Comparison of ENCODE assay signal across 18 cellular contexts in the genomic region with DNA sequence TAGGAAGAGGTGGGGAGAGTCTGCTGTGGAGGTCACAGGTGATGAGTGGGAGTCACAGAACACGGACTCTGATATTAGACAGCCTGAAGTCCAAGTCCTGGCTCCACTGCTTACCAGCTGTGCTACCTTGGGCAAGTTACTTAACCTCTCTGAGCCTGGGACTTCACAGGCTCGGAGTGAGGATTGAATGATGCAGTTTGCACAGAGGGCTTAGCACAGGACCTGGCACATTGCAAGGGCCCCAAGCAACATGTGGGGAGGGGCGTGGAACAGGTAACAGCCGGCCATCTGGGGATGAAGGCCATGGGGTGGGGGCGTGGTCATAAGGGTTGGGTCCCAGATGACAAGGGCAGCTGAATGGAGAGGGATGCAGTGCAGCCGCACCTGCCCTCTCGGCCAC. TPM values are rescaled to one million over a fixed set of nuclear protein-coding genes. Genes with fewer than 3 reads are reported as not detected.
DNase-seq lines count a peak whose midpoint lies in the region; ATAC-seq, FAIRE-seq and TF ChIP-seq lines count a peak whose summit lies in the region.
"Had no signal": no experiment of that assay in that cellular context is flagged by ENCODE, and none has a peak within 500 bp of the region (broad histone marks: within the 10 kb centered on the region; RNA-seq: fewer than 3 reads in every experiment).

No MANE protein-coding gene starts in this region.

- intact Hi-C loops in HepG2 (cut with micrococcal nuclease; ENCODE audit: unreplicated experiment) (no loop called here), posterior vena cava (cut with DNase I) (no loop called here)

- no peak overlapping the region for H3K4me3 ChIP-seq in BLaER1
- H3K4me3 ChIP-seq in adipocyte (ENCODE audit: low read length): peak overlapping the region; percentile 8
- no peak overlapping the region for H3K4me3 ChIP-seq in HepG2 (replicated peaks in 1 of 3; ENCODE audit: insufficient read depth in 1 of 3, low read depth in 2 of 3, low read length in 3 of 3)

- peaks cover 70% of the 10 kb centered on the region for H3K4me1 ChIP-seq in BLaER1
- peaks cover 6% of the 10 kb centered on the region for H3K4me1 ChIP-seq in adipocyte (ENCODE audit: control insufficient read depth, insufficient read depth, low read length)
- peaks cover 100% of the 10 kb centered on the region for H3K4me1 ChIP-seq in HepG2 (ENCODE audit: insufficient read depth, low read length)

- no peak for FAIRE-seq in HepG2 (lab: Jason Lieb, UNC)
- FAIRE-seq: G401.6, GM12891, GM19239, H54 had no signal

- 92% methylated on average over 7 of the region's 7 CpGs for WGBS in HepG2 (ENCODE audit: low lambda C conversion rate)

- H3K79me2 ChIP-seq in HepG2 (ENCODE audit: insufficient read depth, low read length): no peaks in the 10 kb centered on the region

- in situ Hi-C loops in HepG2 (cut with HindIII; ENCODE audit: extremely low pct_ligation_motif_present, low pct_unique_long_range_greater_than_20kb): no loop called here

- peak overlapping the region; percentile 79 for H3K9ac ChIP-seq in BLaER1
- no peak overlapping the region for H3K9ac ChIP-seq in adipocyte (ENCODE audit: low read length)
- H3K9ac ChIP-seq in HepG2 (ENCODE audit: insufficient read depth, low read depth, low read length): no peak overlapping the region

- H3K36me3 ChIP-seq in BLaER1: no peaks in the 10 kb centered on the region
- H3K36me3 ChIP-seq in adipocyte (ENCODE audit: control insufficient read depth, insufficient read depth, low read length, severe bottlenecking): peaks cover 3% of the 10 kb centered on the region
- H3K36me3 ChIP-seq in HepG2 (replicated peaks in 1 of 2; ENCODE audit: control insufficient read depth in 1 of 2, insufficient read depth in 2 of 2, low read length in 2 of 2): no peaks in the 10 kb centered on the region

- no peaks in the 10 kb centered on the region for H4K20me1 ChIP-seq in BLaER1
- H4K20me1 ChIP-seq in HepG2 (ENCODE audit: insufficient read depth, low read length): no peaks in the 10 kb centered on the region

- no peak overlapping the region for H2AFZ ChIP-seq in HepG2 (ENCODE audit: low read length)

- ATAC-seq in HepG2: no peak
- no peak for ATAC-seq in HG03045 (IDR thresholded peaks at IDR 0.05; ENCODE audit: unreplicated experiment)

- POLR2A ChIA-PET in HepG2 (lab: Yijun Ruan, JAX): interaction anchor here (0.7 to 4.4 kb wide), 2 partner anchors 9 to 20 kb away, joined by 3 to 21 read pairs; partner anchors contain the start of gene NEK4

- TF ChIP-seq RAD21 in HepG2 (CRISPR knock-in tag; IDR thresholded peaks at IDR 0.05): no peak

- no peak for TF ChIP-seq EP300 in HepG2 (IDR thresholded peaks at IDR 0.05; ENCODE audit: low read depth in 2 of 2, low read length in 2 of 2)
- no peak for TF ChIP-seq EP300 in HepG2 (CRISPR knock-in tag; IDR thresholded peaks at IDR 0.05; ENCODE audit: borderline replicate concordance)

- no TSS peak for BruUV-seq in HepG2 (replicated peaks; lab: Mats Ljungman, UMichigan)

- no peaks in the 10 kb centered on the region for H3K27me3 ChIP-seq in BLaER1
- peaks cover 2% of the 10 kb centered on the region for H3K27me3 ChIP-seq in adipocyte (replicated peaks; ENCODE audit: control insufficient read depth, insufficient read depth, low read length)
- no peaks in the 10 kb centered on the region for H3K27me3 ChIP-seq in HepG2 (ENCODE audit: control insufficient read depth in 1 of 2, insufficient read depth in 2 of 2, low read length in 2 of 2)

- H3K27ac ChIP-seq in BLaER1 (peak overlapping the region; percentile 93), HepG2 (ENCODE audit: extremely low read length, insufficient read depth, low read length) (no peak overlapping the region)
- H3K27ac ChIP-seq: C4-2B had no signal

- peak overlapping the region; percentile 90 for H3K4me2 ChIP-seq in BLaER1
- no peak overlapping the region for H3K4me2 ChIP-seq in HepG2 (ENCODE audit: low read depth, low read length)

- no peak for TF ChIP-seq POLR2A in HepG2 (IDR thresholded peaks at IDR 0.05; ENCODE audit: insufficient read depth in 1 of 2, low read depth in 2 of 2, low read length in 2 of 2)

- H3K9me3 ChIP-seq in BLaER1: no peaks in the 10 kb centered on the region
- H3K9me3 ChIP-seq in adipocyte (ENCODE audit: control insufficient read depth, low read length): no peaks in the 10 kb centered on the region
- no peaks in the 10 kb centered on the region for H3K9me3 ChIP-seq in HepG2 (ENCODE audit: low read length)

- CTCF ChIA-PET in HepG2 (lab: Yijun Ruan, JAX; ENCODE audit: low intra/inter-chr PET ratio, low total read pairs): no interaction called here

- no peak for TF ChIP-seq CTCF in HepG2 (CRISPR knock-in tag; IDR thresholded peaks at IDR 0.05)

- no peak for DNase-seq in adipocyte (ENCODE audit: low read depth)
- DNase-seq in HepG2 (ENCODE audit: low spot score): no peak
- peak; percentile 43 for DNase-seq in posterior vena cava (ENCODE audit: low spot score)
- DNase-seq in germinal center (ENCODE audit: low spot score): no peak
- no peak for DNase-seq in activated CD8-positive, alpha-beta memory T cell treated with anti-CD3 and anti-CD28 coated beads, Interleukin-2, amount 50 U/mL, for 48 hours
- DNase-seq: ACHN; CD4-positive, alpha-beta memory T cell; DMS79 had no signal

RNA-seq across cellular contexts. Expression of gene ITIH3, which starts 4.3 kb away (rescaled TPM):
- total RNA-seq in HepG2 (2016; rRNA removed; fragmentation: Illumina TruSeq; extraction: Trizol) (38.9 and 105 TPM in 2 replicates), posterior vena cava (10 to 100 TPM; 14.8 to 16.1 TPM)
- 10.8 and 12.0 TPM in 2 replicates for total RNA-seq in HepG2 (2016; cell fraction: cytosol; rRNA removed; fragmentation: Illumina TruSeq; extraction: Trizol; ENCODE audit: low read depth)
- 37.6 and 103 TPM in 2 replicates for total RNA-seq in HepG2 (2016; cell fraction: insoluble cytoplasmic fraction; rRNA removed; fragmentation: Illumina TruSeq; extraction: Trizol)
- 14.7 and 16.8 TPM in 2 replicates for total RNA-seq in HepG2 (2016; cell fraction: membrane; rRNA removed; fragmentation: Illumina TruSeq; extraction: Trizol)
- 132 and 140 TPM in 2 replicates for total RNA-seq in HepG2 (2016; cell fraction: nucleus; rRNA removed; fragmentation: Illumina TruSeq; extraction: Trizol)
- 632 and 1,233 TPM in 2 replicates for polyA plus RNA-seq in HepG2 (2011; rRNA removed)
- 347 and 666 TPM in 2 replicates for polyA plus RNA-seq in HepG2 (2011; cell fraction: cytosol; rRNA removed)
- 3,464 and 4,379 TPM in 2 replicates for polyA plus RNA-seq in HepG2 (2011; cell fraction: nucleus; rRNA removed)
- 718 and 962 TPM in 2 replicates for polyA plus RNA-seq in HepG2 (2012)
- polyA plus RNA-seq in HepG2 (2016; cell fraction: cytosol; fragmentation: Illumina TruSeq; extraction: Trizol; ENCODE audit: low read depth): 7.0 and 7.3 TPM in 2 replicates
- polyA plus RNA-seq in HepG2 (2016; cell fraction: insoluble cytoplasmic fraction; fragmentation: Illumina TruSeq; extraction: Trizol; ENCODE audit: low read depth): 31.3 and 36.2 TPM in 2 replicates
- 10.3 TPM in 2 replicates for polyA plus RNA-seq in HepG2 (2016; cell fraction: membrane; fragmentation: Illumina TruSeq; extraction: Trizol; ENCODE audit: low read depth)
- polyA plus RNA-seq in HepG2 (2016; cell fraction: nucleus; fragmentation: Illumina TruSeq; extraction: Trizol; ENCODE audit: insufficient read depth, low read depth): 273 and 284 TPM in 2 replicates
- 0.26 and 415 TPM in 2 replicates for polyA minus RNA-seq in HepG2 (2011; rRNA and poly(A)+ RNA removed; ENCODE audit: low replicate concordance)
- polyA minus RNA-seq in HepG2 (2011; cell fraction: cytosol; rRNA and poly(A)+ RNA removed): 134 and 348 TPM in 2 replicates
- polyA minus RNA-seq in HepG2 (2011; cell fraction: nucleus; rRNA and poly(A)+ RNA removed): 662 and 1,024 TPM in 2 replicates
- total RNA-seq: CD4-positive, alpha-beta memory T cell; HT-29 had no signal
- polyA plus RNA-seq: CD4-positive, alpha-beta memory T cell; IgD-negative memory B cell had no signal

RNA-seq across cellular contexts. Expression of gene ITIH1, which starts 12.9 kb away (rescaled TPM):
- total RNA-seq in HepG2 (2016; rRNA removed; fragmentation: Illumina TruSeq; extraction: Trizol): 9.8 and 12.3 TPM in 2 replicates
- 7.6 and 10.0 TPM in 2 replicates for total RNA-seq in HepG2 (2016; cell fraction: cytosol; rRNA removed; fragmentation: Illumina TruSeq; extraction: Trizol; ENCODE audit: low read depth)
- 7.8 and 12.6 TPM in 2 replicates for total RNA-seq in HepG2 (2016; cell fraction: insoluble cytoplasmic fraction; rRNA removed; fragmentation: Illumina TruSeq; extraction: Trizol)
- 10.1 and 13.2 TPM in 2 replicates for total RNA-seq in HepG2 (2016; cell fraction: membrane; rRNA removed; fragmentation: Illumina TruSeq; extraction: Trizol)
- 10.1 and 14.4 TPM in 2 replicates for total RNA-seq in HepG2 (2016; cell fraction: nucleus; rRNA removed; fragmentation: Illumina TruSeq; extraction: Trizol)
- 19.6 and 46.5 TPM in 2 replicates for polyA plus RNA-seq in HepG2 (2011; rRNA removed)
- 19.0 and 27.6 TPM in 2 replicates for polyA plus RNA-seq in HepG2 (2011; cell fraction: cytosol; rRNA removed)
- 84.4 and 124 TPM in 2 replicates for polyA plus RNA-seq in HepG2 (2011; cell fraction: nucleus; rRNA removed)
- 39.9 and 42.6 TPM in 2 replicates for polyA plus RNA-seq in HepG2 (2012)
- polyA plus RNA-seq in HepG2 (2016; cell fraction: cytosol; fragmentation: Illumina TruSeq; extraction: Trizol; ENCODE audit: low read depth): 8.5 and 8.8 TPM in 2 replicates
- polyA plus RNA-seq in HepG2 (2016; cell fraction: insoluble cytoplasmic fraction; fragmentation: Illumina TruSeq; extraction: Trizol; ENCODE audit: low read depth): 9.1 and 10.1 TPM in 2 replicates
- 8.5 and 11.6 TPM in 2 replicates for polyA plus RNA-seq in HepG2 (2016; cell fraction: membrane; fragmentation: Illumina TruSeq; extraction: Trizol; ENCODE audit: low read depth)
- polyA plus RNA-seq in HepG2 (2016; cell fraction: nucleus; fragmentation: Illumina TruSeq; extraction: Trizol; ENCODE audit: insufficient read depth, low read depth): 21.9 and 26.1 TPM in 2 replicates
- 17.9 TPM in 1 of 2 replicates, not detected in the other for polyA minus RNA-seq in HepG2 (2011; rRNA and poly(A)+ RNA removed; ENCODE audit: low replicate concordance)
- 5.0 and 10.8 TPM in 2 replicates for polyA minus RNA-seq in HepG2 (2011; cell fraction: cytosol; rRNA and poly(A)+ RNA removed)
- 9.7 and 16.8 TPM in 2 replicates for polyA minus RNA-seq in HepG2 (2011; cell fraction: nucleus; rRNA and poly(A)+ RNA removed)
- 1 to 10 TPM; 1.3 to 2.6 TPM for total RNA-seq in posterior vena cava
- total RNA-seq: A172; CD4-positive, alpha-beta memory T cell; HT-29 had no signal
- polyA plus RNA-seq: CD4-positive, alpha-beta memory T cell; IgD-negative memory B cell had no signal

RNA-seq across cellular contexts. Expression of gene NEK4, which starts 19.6 kb away (rescaled TPM):
- total RNA-seq in HepG2 (2016; rRNA removed; fragmentation: Illumina TruSeq; extraction: Trizol) (38.0 and 38.5 TPM in 2 replicates), posterior vena cava (10 to 100 TPM; 17.3 to 21.5 TPM)
- total RNA-seq in HepG2 (2016; cell fraction: cytosol; rRNA removed; fragmentation: Illumina TruSeq; extraction: Trizol; ENCODE audit: low read depth): 18.0 and 19.7 TPM in 2 replicates
- 34.9 and 36.4 TPM in 2 replicates for total RNA-seq in HepG2 (2016; cell fraction: insoluble cytoplasmic fraction; rRNA removed; fragmentation: Illumina TruSeq; extraction: Trizol)
- 51.1 and 53.4 TPM in 2 replicates for total RNA-seq in HepG2 (2016; cell fraction: membrane; rRNA removed; fragmentation: Illumina TruSeq; extraction: Trizol)
- 26.1 and 33.6 TPM in 2 replicates for total RNA-seq in HepG2 (2016; cell fraction: nucleus; rRNA removed; fragmentation: Illumina TruSeq; extraction: Trizol)
- polyA plus RNA-seq in HepG2 (2011; rRNA removed): 16.5 and 16.7 TPM in 2 replicates
- 8.4 and 11.3 TPM in 2 replicates for polyA plus RNA-seq in HepG2 (2011; cell fraction: cytosol; rRNA removed)
- 13.6 and 17.2 TPM in 2 replicates for polyA plus RNA-seq in HepG2 (2011; cell fraction: nucleus; rRNA removed)
- 13.3 and 14.9 TPM in 2 replicates for polyA plus RNA-seq in HepG2 (2012)
- polyA plus RNA-seq in HepG2 (2016; cell fraction: cytosol; fragmentation: Illumina TruSeq; extraction: Trizol; ENCODE audit: low read depth): 8.7 and 9.1 TPM in 2 replicates
- polyA plus RNA-seq in HepG2 (2016; cell fraction: insoluble cytoplasmic fraction; fragmentation: Illumina TruSeq; extraction: Trizol; ENCODE audit: low read depth): 27.2 and 31.1 TPM in 2 replicates
- 22.7 and 22.9 TPM in 2 replicates for polyA plus RNA-seq in HepG2 (2016; cell fraction: membrane; fragmentation: Illumina TruSeq; extraction: Trizol; ENCODE audit: low read depth)
- 31.4 and 31.8 TPM in 2 replicates for polyA plus RNA-seq in HepG2 (2016; cell fraction: nucleus; fragmentation: Illumina TruSeq; extraction: Trizol; ENCODE audit: insufficient read depth, low read depth)
- 8.2 and 15.1 TPM in 2 replicates for polyA minus RNA-seq in HepG2 (2011; rRNA and poly(A)+ RNA removed; ENCODE audit: low replicate concordance)
- polyA minus RNA-seq in HepG2 (2011; cell fraction: cytosol; rRNA and poly(A)+ RNA removed): 12.0 and 14.8 TPM in 2 replicates
- 31.7 and 49.4 TPM in 2 replicates for polyA minus RNA-seq in HepG2 (2011; cell fraction: nucleus; rRNA and poly(A)+ RNA removed)

RNA-seq across cellular contexts. Expression of gene ITIH4, which starts 40.1 kb away (rescaled TPM):
- total RNA-seq in HepG2 (2016; rRNA removed; fragmentation: Illumina TruSeq; extraction: Trizol) (1.5 and 5.3 TPM in 2 replicates), posterior vena cava (10 to 100 TPM; 19.1 to 28.8 TPM)
- 1.1 and 1.6 TPM in 2 replicates for total RNA-seq in HepG2 (2016; cell fraction: cytosol; rRNA removed; fragmentation: Illumina TruSeq; extraction: Trizol; ENCODE audit: low read depth)
- total RNA-seq in HepG2 (2016; cell fraction: insoluble cytoplasmic fraction; rRNA removed; fragmentation: Illumina TruSeq; extraction: Trizol): 2.2 and 6.6 TPM in 2 replicates
- 1.0 and 2.3 TPM in 2 replicates for total RNA-seq in HepG2 (2016; cell fraction: membrane; rRNA removed; fragmentation: Illumina TruSeq; extraction: Trizol)
- 6.0 and 8.7 TPM in 2 replicates for total RNA-seq in HepG2 (2016; cell fraction: nucleus; rRNA removed; fragmentation: Illumina TruSeq; extraction: Trizol)
- polyA plus RNA-seq in HepG2 (2011; rRNA removed): 2.7 and 3.7 TPM in 2 replicates
- 1.1 and 1.6 TPM in 2 replicates for polyA plus RNA-seq in HepG2 (2011; cell fraction: cytosol; rRNA removed)
- polyA plus RNA-seq in HepG2 (2011; cell fraction: nucleus; rRNA removed): 6.7 and 7.2 TPM in 2 replicates
- 0.95 TPM in 1 of 2 replicates, not detected in the other for polyA plus RNA-seq in HepG2 (2012)
- 0.76 and 1.1 TPM in 2 replicates for polyA plus RNA-seq in HepG2 (2016; cell fraction: cytosol; fragmentation: Illumina TruSeq; extraction: Trizol; ENCODE audit: low read depth)
- 1.3 and 1.6 TPM in 2 replicates for polyA plus RNA-seq in HepG2 (2016; cell fraction: insoluble cytoplasmic fraction; fragmentation: Illumina TruSeq; extraction: Trizol; ENCODE audit: low read depth)
- polyA plus RNA-seq in HepG2 (2016; cell fraction: membrane; fragmentation: Illumina TruSeq; extraction: Trizol; ENCODE audit: low read depth): 1.2 and 1.4 TPM in 2 replicates
- polyA plus RNA-seq in HepG2 (2016; cell fraction: nucleus; fragmentation: Illumina TruSeq; extraction: Trizol; ENCODE audit: insufficient read depth, low read depth): 10.2 and 12.6 TPM in 2 replicates
- polyA minus RNA-seq in HepG2 (2011; rRNA and poly(A)+ RNA removed; ENCODE audit: low replicate concordance): 1.8 and 2.5 TPM in 2 replicates
- polyA minus RNA-seq in HepG2 (2011; cell fraction: cytosol; rRNA and poly(A)+ RNA removed): 0.59 and 0.97 TPM in 2 replicates
- 0.64 and 2.5 TPM in 2 replicates for polyA minus RNA-seq in HepG2 (2011; cell fraction: nucleus; rRNA and poly(A)+ RNA removed)
- total RNA-seq: HT-29 had no signal
- polyA plus RNA-seq: IgD-negative memory B cell had no signal

RNA-seq across cellular contexts. Expression of gene MUSTN1, which starts 44.5 kb away (rescaled TPM):
- total RNA-seq in HepG2 (2016; rRNA removed; fragmentation: Illumina TruSeq; extraction: Trizol) (1.3 and 1.4 TPM in 2 replicates), posterior vena cava (100 to 1,000 TPM in 1 of 2 donors, 10 to 100 TPM in 1; 78.5 to 105 TPM)
- 1.1 TPM in 1 of 2 replicates, not detected in the other for total RNA-seq in HepG2 (2016; cell fraction: cytosol; rRNA removed; fragmentation: Illumina TruSeq; extraction: Trizol; ENCODE audit: low read depth)
- 1.8 and 2.0 TPM in 2 replicates for total RNA-seq in HepG2 (2016; cell fraction: insoluble cytoplasmic fraction; rRNA removed; fragmentation: Illumina TruSeq; extraction: Trizol)
- total RNA-seq in HepG2 (2016; cell fraction: membrane; rRNA removed; fragmentation: Illumina TruSeq; extraction: Trizol): 0.62 and 1.3 TPM in 2 replicates
- total RNA-seq in HepG2 (2016; cell fraction: nucleus; rRNA removed; fragmentation: Illumina TruSeq; extraction: Trizol): 1.5 and 1.8 TPM in 2 replicates
- 0.60 and 0.84 TPM in 2 replicates for polyA plus RNA-seq in HepG2 (2011; rRNA removed)
- polyA plus RNA-seq in HepG2 (2011; cell fraction: cytosol; rRNA removed): 0.46 and 0.76 TPM in 2 replicates
- 8.5 TPM in 2 replicates for polyA plus RNA-seq in HepG2 (2011; cell fraction: nucleus; rRNA removed)
- 0.59 and 1.6 TPM in 2 replicates for polyA plus RNA-seq in HepG2 (2012)
- 0.95 and 1.2 TPM in 2 replicates for polyA plus RNA-seq in HepG2 (2016; cell fraction: cytosol; fragmentation: Illumina TruSeq; extraction: Trizol; ENCODE audit: low read depth)
- polyA plus RNA-seq in HepG2 (2016; cell fraction: insoluble cytoplasmic fraction; fragmentation: Illumina TruSeq; extraction: Trizol; ENCODE audit: low read depth): 1.7 and 2.2 TPM in 2 replicates
- polyA plus RNA-seq in HepG2 (2016; cell fraction: membrane; fragmentation: Illumina TruSeq; extraction: Trizol; ENCODE audit: low read depth): 0.33 and 0.93 TPM in 2 replicates
- 4.6 and 6.7 TPM in 2 replicates for polyA plus RNA-seq in HepG2 (2016; cell fraction: nucleus; fragmentation: Illumina TruSeq; extraction: Trizol; ENCODE audit: insufficient read depth, low read depth)
- 0.54 TPM in 1 of 2 replicates, not detected in the other for polyA minus RNA-seq in HepG2 (2011; rRNA and poly(A)+ RNA removed; ENCODE audit: low replicate concordance)
- polyA minus RNA-seq in HepG2 (2011; cell fraction: cytosol; rRNA and poly(A)+ RNA removed): not detected in 2 replicates
- not detected in 2 replicates for polyA minus RNA-seq in HepG2 (2011; cell fraction: nucleus; rRNA and poly(A)+ RNA removed)
- total RNA-seq: HT-29 had no signal
- polyA plus RNA-seq: CD4-positive, alpha-beta memory T cell; IgD-negative memory B cell had no signal
